8 cellular contexts compared by ENCODE assay signal in genomic region chr2:132448771-132449170, GRCh38. TPM values are rescaled to one million over a fixed set of nuclear protein-coding genes. Genes with fewer than 3 reads are reported as not detected.
DNase-seq lines count a peak whose midpoint lies in the region; ATAC-seq, FAIRE-seq and TF ChIP-seq lines count a peak whose summit lies in the region.

No MANE protein-coding gene starts in this region.

- ATAC-seq in pancreas = peak in 3 of 4 donors; percentile 62 to 70 (median 65)
- no peak for ATAC-seq in GM21515 (IDR thresholded peaks at IDR 0.05; ENCODE audit: unreplicated experiment)
- ATAC-seq in GM18907 (IDR thresholded peaks at IDR 0.05; ENCODE audit: unreplicated experiment) = no peak

- H3K9me1 ChIP-seq in endothelial cell of umbilical vein (replicated peaks; ENCODE audit: control insufficient read depth, extremely low read depth, insufficient read depth, low read length) = no peaks in the 10 kb centered on the region

- no peak overlapping the region for H3K4me3 ChIP-seq in GM06990 (replicated peaks; ENCODE audit: low read depth, low read length)
- no peak overlapping the region for H3K4me3 ChIP-seq in endothelial cell of umbilical vein (replicated peaks in 1 of 3; ENCODE audit: insufficient read depth in 1 of 3, low read depth in 1 of 3, low read length in 3 of 3)
- H3K4me3 ChIP-seq in pancreas = no peak overlapping the region

- CTCF ChIA-PET in endothelial cell of umbilical vein (lab: Charles Lee) = interaction anchor here (0.7 to 5.0 kb wide), 12 partner anchors 9 to 722 kb away, joined by 3 to 50 read pairs (median 4); partner anchors contain the start of gene GPR39

- H3K27me3 ChIP-seq in GM06990 (replicated peaks; ENCODE audit: control insufficient read depth, insufficient read depth, low read length) (no peaks in the 10 kb centered on the region), endothelial cell of umbilical vein (ENCODE audit: control insufficient read depth in 2 of 2, insufficient read depth in 2 of 2, low read length in 2 of 2) (no peaks in the 10 kb centered on the region), pancreas (no peaks in the 10 kb centered on the region)

- H3K9ac ChIP-seq in endothelial cell of umbilical vein (replicated peaks; ENCODE audit: extremely low read depth, insufficient read depth, low read length) = no peak overlapping the region

- no peaks in the 10 kb centered on the region for H3K4me1 ChIP-seq in endothelial cell of umbilical vein (ENCODE audit: control insufficient read depth, extremely low read depth, insufficient read depth, low read length)
- no peaks in the 10 kb centered on the region for H3K4me1 ChIP-seq in pancreas

- H2AFZ ChIP-seq in endothelial cell of umbilical vein (ENCODE audit: low read depth, low read length) = no peak overlapping the region

- no peaks in the 10 kb centered on the region for H3K79me2 ChIP-seq in endothelial cell of umbilical vein (ENCODE audit: control insufficient read depth, insufficient read depth, low read length)

- H3K36me3 ChIP-seq in GM06990 (ENCODE audit: control insufficient read depth, insufficient read depth, low read length) (no peaks in the 10 kb centered on the region), endothelial cell of umbilical vein (ENCODE audit: control insufficient read depth in 2 of 2, extremely low read depth in 1 of 2, insufficient read depth in 2 of 2, low read length in 2 of 2) (no peaks in the 10 kb centered on the region), pancreas (no peaks in the 10 kb centered on the region)

- H3K9me3 ChIP-seq in endothelial cell of umbilical vein (replicated peaks; ENCODE audit: control insufficient read depth, insufficient read depth, low read length) (no peaks in the 10 kb centered on the region), pancreas (no peaks in the 10 kb centered on the region)

- POLR2A ChIA-PET in endothelial cell of umbilical vein (lab: Charles Lee) = no interaction called here

- TF ChIP-seq CTCF in GM06990 (IDR thresholded peaks at IDR 0.05; ENCODE audit: insufficient read depth, low read length, poor library complexity, severe bottlenecking) = peak; percentile 31
- peak; percentile 39 to 48 for TF ChIP-seq CTCF in endothelial cell of umbilical vein (IDR thresholded peaks at IDR 0.05; ENCODE audit: extremely low read depth in 1 of 2, insufficient read depth in 1 of 2, low read depth in 1 of 2, low read length in 2 of 2)
- TF ChIP-seq CTCF in pancreas (IDR thresholded peaks at IDR 0.05) = peak in 3 of 4 donors; percentile 23 to 34 (median 27)

- DNase-seq in GM06990 (ENCODE audit: extremely low read depth, insufficient read length) (no peak), NCI-H345 (lab: John Stamatoyannopoulos, UW) (peak; percentile 35), endothelial cell of umbilical vein (ENCODE audit: low read depth, low spot score) (peak; percentile 26), pancreas (peak in 1 of 6 donors; percentile 31), NCI-H128 (lab: John Stamatoyannopoulos, UW; ENCODE audit: unreplicated experiment) (no peak), frontal cortex (ENCODE audit: low spot score in 2 of 2) (no peak)

- H3K27ac ChIP-seq in endothelial cell of umbilical vein (ENCODE audit: insufficient read depth, low read depth, low read length) = no peak overlapping the region
- H3K27ac ChIP-seq in pancreas = no peak overlapping the region

- FAIRE-seq in endothelial cell of umbilical vein (lab: Jason Lieb, UNC) (no peak), pancreas (lab: Jason Lieb, UNC) (no peak), frontal cortex (lab: Jason Lieb, UNC) (no peak)

- no peaks in the 10 kb centered on the region for H4K20me1 ChIP-seq in endothelial cell of umbilical vein (replicated peaks; ENCODE audit: control insufficient read depth, extremely low read depth, insufficient read depth, low read length)

- H3K4me2 ChIP-seq in endothelial cell of umbilical vein (ENCODE audit: insufficient read depth, low read length) = no peak overlapping the region

- intact Hi-C loops in endothelial cell of umbilical vein (cut with micrococcal nuclease) = loop anchor here (1.0 to 2.0 kb wide), 2 partner anchors 100 to 180 kb away; no protein-coding TSS in a partner anchor
- intact Hi-C loops in pancreas (cut with DNase I) = no loop called here

- 83 to 88% methylated on average over 4 of the region's 4 CpGs for WGBS in pancreas, 2 donors

- BruUV-seq in endothelial cell of umbilical vein (replicated peaks; lab: Mats Ljungman, UMichigan) = no TSS peak

- TF ChIP-seq POLR2A in endothelial cell of umbilical vein (IDR thresholded peaks at IDR 0.05; ENCODE audit: low read depth, low read length) = no peak

- dilution Hi-C loops in endothelial cell of umbilical vein (cut with MboI; ENCODE audit: extremely low pct_ligation_motif_present, low sequenced_read_pairs) = no loop called here

TF ChIP-seq in endothelial cell of umbilical vein, 7 proteins besides CTCF, POLR2A, EP300 and RAD21:
- TF ChIP-seq MYC (IDR thresholded peaks at IDR 0.05; ENCODE audit: low read depth, low read length) (no peak), POLR2AphosphoS5 (IDR thresholded peaks at IDR 0.05; ENCODE audit: insufficient read depth, low read depth, low read length) (no peak), FOS (IDR thresholded peaks at IDR 0.05; ENCODE audit: borderline replicate concordance, insufficient read depth, low read length) (no peak), JUN (IDR thresholded peaks at IDR 0.05; ENCODE audit: borderline replicate concordance, insufficient read depth, insufficient read length, low read depth) (no peak), GATA2 (IDR thresholded peaks at IDR 0.05; ENCODE audit: insufficient read depth, insufficient read length, low read depth, low read length) (no peak), MAX (IDR thresholded peaks at IDR 0.05; ENCODE audit: insufficient read depth, insufficient read length) (no peak), EZH2 (IDR thresholded peaks at IDR 0.05; ENCODE audit: borderline replicate concordance, low read depth, low read length, severe bottlenecking) (no peak)

RNA-seq across cellular contexts. Expression of gene GPR39, which starts 32.2 kb away (rescaled TPM):
- total RNA-seq in endothelial cell of umbilical vein (0.20 TPM in 1 of 2 replicates, not detected in the other), pancreas (1 to 10 TPM; 3.2 to 8.1 (median 4.5) TPM), frontal cortex (2.9 TPM)
- polyA plus RNA-seq in endothelial cell of umbilical vein (0.03 and 0.05 TPM in 2 replicates), pancreas (1 to 10 TPM; 2.3 to 3.1 TPM)
- polyA plus RNA-seq in endothelial cell of umbilical vein (2011; cell fraction: cytosol; rRNA removed) = 0.04 and 0.14 TPM in 2 replicates
- polyA plus RNA-seq in endothelial cell of umbilical vein (2011; cell fraction: nucleus; rRNA removed) = 0.04 and 0.13 TPM in 2 replicates
- polyA plus RNA-seq in endothelial cell of umbilical vein (2012) = 0.13 TPM in 1 of 2 replicates, not detected in the other
- polyA minus RNA-seq in endothelial cell of umbilical vein = 0.23 TPM in 1 of 2 replicates, not detected in the other
- polyA minus RNA-seq in endothelial cell of umbilical vein (2011; cell fraction: cytosol; rRNA and poly(A)+ RNA removed) = 2.6 TPM
- polyA minus RNA-seq in endothelial cell of umbilical vein (2011; cell fraction: nucleus; rRNA and poly(A)+ RNA removed) = 0.48 and 1.4 TPM in 2 replicates

Comparison
In these comparisons a context has a peak if more than half of its experiments do, and no peak if none do; other contexts are left out.
1. DNase-seq: peak in NCI-H345 (single experiment) and endothelial cell of umbilical vein (single experiment); none in GM06990 (single experiment), NCI-H128 (single experiment) and frontal cortex (0 of 2).
2. ATAC-seq: peak in pancreas (3 of 4); none in GM21515 (single experiment) and GM18907 (single experiment).
3. Peak in every context shown above with its lines, with median percentiles within 50 percentile points of each other: CTCF ChIP-seq.